13 cellular contexts compared by ENCODE assay signal in the genomic region with DNA sequence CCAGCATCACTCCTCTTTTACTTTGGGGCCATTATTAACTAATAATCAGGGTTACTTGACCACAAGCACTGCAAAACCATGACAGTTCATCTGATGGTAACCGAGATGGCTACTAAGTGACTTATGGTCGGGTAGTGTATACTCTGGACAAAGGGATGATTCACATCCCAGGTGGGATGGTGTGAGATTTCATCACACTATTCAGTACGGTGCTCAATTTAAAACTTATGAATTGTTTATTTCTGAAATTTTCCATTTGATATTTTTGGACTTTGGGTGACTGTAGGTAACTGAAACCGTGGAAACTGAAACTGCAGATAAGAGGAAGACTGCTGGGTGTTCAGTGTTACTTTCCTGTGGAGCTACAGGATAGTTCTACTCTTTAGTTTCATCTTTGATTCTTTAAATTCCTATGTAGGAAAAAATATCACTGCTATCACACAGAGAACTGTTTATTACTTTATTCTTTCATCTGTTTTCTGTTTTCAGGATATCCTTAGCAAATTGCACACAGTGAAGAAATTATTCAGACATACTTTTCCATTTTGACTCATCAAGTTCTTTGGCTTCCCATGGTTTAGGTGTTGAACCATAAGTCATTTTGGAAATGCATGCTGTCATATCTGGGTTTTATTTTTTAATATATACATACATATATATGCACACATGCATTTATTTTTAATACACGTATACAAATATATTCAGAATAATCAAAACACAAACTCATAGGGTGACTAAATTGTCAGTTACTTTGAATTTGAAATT. TPM values are rescaled to one million over a fixed set of nuclear protein-coding genes. Genes with fewer than 3 reads are reported as not detected.
A peak's percentile ranks its signal among the peaks of the same experiment; 100 is the strongest.
DNase-seq lines count a peak whose midpoint lies in the region; ATAC-seq, FAIRE-seq and TF ChIP-seq lines count a peak whose summit lies in the region.
"Had no signal": no experiment of that assay in that cellular context is flagged by ENCODE, and none has a peak within 500 bp of the region (broad histone marks: within the 10 kb centered on the region; RNA-seq: fewer than 3 reads in every experiment).

No MANE protein-coding gene starts in this region.

- no peak for TF ChIP-seq POLR2A in HepG2 (IDR thresholded peaks at IDR 0.05; ENCODE audit: insufficient read depth in 1 of 2, low read depth in 2 of 2, low read length in 2 of 2)

- no peaks in the 10 kb centered on the region for H3K9me3 Mint-ChIP-seq in progenitor cell of endocrine pancreas (ENCODE audit: low read depth)

- no peaks in the 10 kb centered on the region for H3K27me3 Mint-ChIP-seq in T-helper 17 cell
- H3K27me3 Mint-ChIP-seq in progenitor cell of endocrine pancreas, result no peaks in the 10 kb centered on the region
- H3K27me3 Mint-ChIP-seq: activated naive CD8-positive, alpha-beta T cell had no signal

- H3K27ac ChIP-seq in HepG2 (ENCODE audit: extremely low read length, insufficient read depth, low read length), result peak overlapping the region; percentile 19
- H3K27ac ChIP-seq: neutrophil had no signal

- peak overlapping the region in 1 of 3 experiments; percentile 6; a peak in 1 of 6 replicates for H3K4me3 ChIP-seq in HepG2 (replicated peaks in 1 of 3; ENCODE audit: insufficient read depth in 1 of 3, low read depth in 2 of 3, low read length in 3 of 3)

- in situ Hi-C loops in HepG2 (cut with HindIII; ENCODE audit: extremely low pct_ligation_motif_present, low pct_unique_long_range_greater_than_20kb), result no loop called here

- ATAC-seq in GM18867 (IDR thresholded peaks at IDR 0.05; ENCODE audit: unreplicated experiment) (peak; percentile 47), HG03175 (IDR thresholded peaks at IDR 0.05; ENCODE audit: unreplicated experiment) (peak; percentile 55), T-helper 17 cell (no peak), HepG2 (peak; percentile 88)
- ATAC-seq: left lobe of liver had no signal

- peak overlapping the region; percentile 20; the same call in 1 of the 2 replicates for H3K4me2 ChIP-seq in HepG2 (ENCODE audit: low read depth, low read length)

- H3K9ac ChIP-seq in HepG2 (ENCODE audit: insufficient read depth, low read depth, low read length), result no peak overlapping the region

- no peak overlapping the region for H2AFZ ChIP-seq in HepG2 (ENCODE audit: low read length)

- H4K20me1 ChIP-seq in HepG2 (ENCODE audit: insufficient read depth, low read length), result no peaks in the 10 kb centered on the region

- H3K4me1 ChIP-seq in HepG2 (ENCODE audit: insufficient read depth, low read length), result peaks cover 32% of the 10 kb centered on the region

- CTCF ChIA-PET in HepG2 (lab: Yijun Ruan, JAX; ENCODE audit: low intra/inter-chr PET ratio, low total read pairs), result no interaction called here

- H3K4me1 Mint-ChIP-seq in T-helper 17 cell (peaks cover 19% of the 10 kb centered on the region), progenitor cell of endocrine pancreas (ENCODE audit: low read depth) (peaks cover 4% of the 10 kb centered on the region)

- peaks cover 5 to 21% of the 10 kb centered on the region in 2 experiments; a peak in 4 of 5 replicates for H3K36me3 ChIP-seq in HepG2 (replicated peaks in 1 of 2; ENCODE audit: control insufficient read depth in 1 of 2, insufficient read depth in 2 of 2, low read length in 2 of 2)

- BruUV-seq in HepG2 (replicated peaks; lab: Mats Ljungman, UMichigan), result TSS peak; percentile 50

- H3K27ac Mint-ChIP-seq in T-helper 17 cell (peak overlapping the region; percentile 86), progenitor cell of endocrine pancreas (no peak overlapping the region)
- H3K27ac Mint-ChIP-seq: activated naive CD8-positive, alpha-beta T cell had no signal

- TF ChIP-seq CTCF in HepG2 (CRISPR knock-in tag; IDR thresholded peaks at IDR 0.05) (no peak), progenitor cell of endocrine pancreas (IDR thresholded peaks at IDR 0.05; ENCODE audit: unreplicated experiment) (no peak)

- H3K9me3 ChIP-seq in T-helper 17 cell (ENCODE audit: control insufficient read depth, low read length, poor library complexity, severe bottlenecking) (no peaks in the 10 kb centered on the region), HepG2 (ENCODE audit: low read length) (no peaks in the 10 kb centered on the region)
- H3K9me3 ChIP-seq: neutrophil had no signal

- 37% methylated on average over 5 of the region's 5 CpGs for WGBS in HepG2 (ENCODE audit: low lambda C conversion rate)

- H3K36me3 Mint-ChIP-seq in T-helper 17 cell (ENCODE audit: low read depth) (no peaks in the 10 kb centered on the region), progenitor cell of endocrine pancreas (ENCODE audit: insufficient read depth) (peaks cover 5% of the 10 kb centered on the region)

- no peak for TF ChIP-seq RAD21 in HepG2 (CRISPR knock-in tag; IDR thresholded peaks at IDR 0.05)

- TF ChIP-seq EP300 in HepG2 (IDR thresholded peaks at IDR 0.05; ENCODE audit: low read depth in 2 of 2, low read length in 2 of 2) (peak in 1 of 2 experiments; percentile 16; a peak in 1 of 4 replicates), HepG2 (CRISPR knock-in tag; IDR thresholded peaks at IDR 0.05; ENCODE audit: borderline replicate concordance) (no peak)

- no peaks in the 10 kb centered on the region for H3K79me2 ChIP-seq in HepG2 (ENCODE audit: insufficient read depth, low read length)

- DNase-seq in T-helper 17 cell (no peak), HepG2 (ENCODE audit: low spot score) (peak; percentile 76), NCI-H2171 treated with DMSO at 0.1 percent for 48 hours (lab: John Stamatoyannopoulos, UW) (no peak), NOMO-1 treated with dmso at 0.1 percent for 144 hours (lab: John Stamatoyannopoulos, UW; ENCODE audit: unreplicated experiment) (no peak), progenitor cell of endocrine pancreas (ENCODE audit: low spot score, unreplicated experiment) (no peak), H4 (ENCODE audit: low spot score) (no peak)
- DNase-seq: activated CD4-positive, alpha-beta T cell treated with anti-CD3 and anti-CD28 coated beads for 1 hour; stimulated activated naive CD4-positive, alpha-beta T cell treated with Interleukin-2 at 50 U/mL for 16 hours had no signal

- H3K27me3 ChIP-seq in HepG2 (ENCODE audit: control insufficient read depth in 1 of 2, insufficient read depth in 2 of 2, low read length in 2 of 2), result no peaks in the 10 kb centered on the region
- H3K27me3 ChIP-seq: neutrophil had no signal

- H3K4me3 Mint-ChIP-seq in T-helper 17 cell (no peak overlapping the region), progenitor cell of endocrine pancreas (ENCODE audit: low read depth) (no peak overlapping the region)
- H3K4me3 Mint-ChIP-seq: activated naive CD8-positive, alpha-beta T cell had no signal

- no peak for FAIRE-seq in HepG2 (lab: Jason Lieb, UNC)

- intact Hi-C loops in HepG2 (cut with micrococcal nuclease; ENCODE audit: unreplicated experiment), result loop anchor here (5.0 kb wide), 1 partner anchor 41 kb away; no protein-coding TSS in a partner anchor

- POLR2A ChIA-PET in HepG2 (lab: Yijun Ruan, JAX), result no interaction called here

TF ChIP-seq in HepG2, 621 proteins besides CTCF, POLR2A, EP300 and RAD21 (continues in another document):
- peak; percentile 72; the same call in 1 of the 2 replicates for TF ChIP-seq SIX1 (CRISPR knock-in tag; IDR thresholded peaks at IDR 0.05; ENCODE audit: borderline replicate concordance)
- peak; percentile 57 for TF ChIP-seq SAP130 (CRISPR knock-in tag; IDR thresholded peaks at IDR 0.05; ENCODE audit: low read depth)
- TF ChIP-seq, protein P1, sequence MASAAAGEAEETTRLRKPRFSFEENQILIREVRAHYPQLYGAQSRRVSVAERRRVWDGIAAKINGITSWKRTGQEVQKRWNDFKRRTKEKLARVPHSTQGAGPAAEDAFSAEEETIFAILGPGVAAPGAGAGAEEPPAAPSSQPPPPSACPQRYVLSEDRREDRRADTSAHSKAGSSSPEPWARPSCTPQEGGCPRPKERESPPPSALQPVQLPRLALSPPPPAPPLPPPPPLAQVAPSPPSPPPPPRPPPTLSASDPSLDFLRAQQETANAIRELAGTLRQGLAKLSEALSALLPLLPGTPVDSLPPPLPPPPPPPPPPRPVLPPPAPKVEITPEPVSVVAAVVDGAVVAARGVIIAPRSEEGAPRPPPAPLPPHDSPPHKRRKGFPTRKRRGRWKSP (CRISPR knock-in tag; IDR thresholded peaks at IDR 0.05), result peak; percentile 53; the same call in 1 of the 2 replicates
- peak; percentile 41; the same call in 1 of the 2 replicates for TF ChIP-seq ZNF878 (CRISPR knock-in tag; IDR thresholded peaks at IDR 0.05)
- TF ChIP-seq PHF5A (CRISPR knock-in tag; IDR thresholded peaks at IDR 0.05; ENCODE audit: low read depth, unreplicated experiment), result no peak
- peak; percentile 22; the same call in 1 of the 2 replicates for TF ChIP-seq HNF4A (CRISPR knock-in tag; IDR thresholded peaks at IDR 0.05)
- TF ChIP-seq ZNF331 (CRISPR knock-in tag; IDR thresholded peaks at IDR 0.05), result peak; percentile 36; the same call in 1 of the 2 replicates

RNA-seq across cellular contexts. Expression of a gene that starts 59.1 kb away (rescaled TPM):
- total RNA-seq in T-helper 17 cell (under 1 TPM; 0.13 to 0.45 TPM), HepG2 (2016; rRNA removed; fragmentation: Illumina TruSeq; extraction: Trizol) (0.09 and 0.14 TPM in 2 replicates), progenitor cell of endocrine pancreas (0.27 TPM in 1 of 2 replicates, not detected in the other)
- 0.30 and 0.35 TPM in 2 replicates for total RNA-seq in HepG2 (2016; cell fraction: cytosol; rRNA removed; fragmentation: Illumina TruSeq; extraction: Trizol; ENCODE audit: low read depth)
- 0.11 TPM in 1 of 2 replicates, not detected in the other for total RNA-seq in HepG2 (2016; cell fraction: insoluble cytoplasmic fraction; rRNA removed; fragmentation: Illumina TruSeq; extraction: Trizol)
- 0.37 and 0.38 TPM in 2 replicates for total RNA-seq in HepG2 (2016; cell fraction: membrane; rRNA removed; fragmentation: Illumina TruSeq; extraction: Trizol)
- total RNA-seq in HepG2 (2016; cell fraction: nucleus; rRNA removed; fragmentation: Illumina TruSeq; extraction: Trizol), result 0.31 and 0.37 TPM in 2 replicates
- polyA plus RNA-seq in HepG2 (2011; rRNA removed), result 0.16 TPM in 2 replicates
- polyA plus RNA-seq in HepG2 (2011; cell fraction: cytosol; rRNA removed), result 0.17 and 0.29 TPM in 2 replicates
- polyA plus RNA-seq in HepG2 (2011; cell fraction: nucleus; rRNA removed), result 0.18 and 0.24 TPM in 2 replicates
- polyA plus RNA-seq in HepG2 (2012), result 0.21 and 0.32 TPM in 2 replicates
- polyA plus RNA-seq in HepG2 (2016; cell fraction: cytosol; fragmentation: Illumina TruSeq; extraction: Trizol; ENCODE audit: low read depth), result 0.12 and 0.15 TPM in 2 replicates
- 0.20 and 0.21 TPM in 2 replicates for polyA plus RNA-seq in HepG2 (2016; cell fraction: insoluble cytoplasmic fraction; fragmentation: Illumina TruSeq; extraction: Trizol; ENCODE audit: low read depth)
- 0.27 and 0.39 TPM in 2 replicates for polyA plus RNA-seq in HepG2 (2016; cell fraction: membrane; fragmentation: Illumina TruSeq; extraction: Trizol; ENCODE audit: low read depth)
- polyA plus RNA-seq in HepG2 (2016; cell fraction: nucleus; fragmentation: Illumina TruSeq; extraction: Trizol; ENCODE audit: insufficient read depth, low read depth), result not detected in 2 replicates
- polyA minus RNA-seq in HepG2 (2011; rRNA and poly(A)+ RNA removed; ENCODE audit: low replicate concordance), result 0.58 TPM in 1 of 2 replicates, not detected in the other
- polyA minus RNA-seq in HepG2 (2011; cell fraction: cytosol; rRNA and poly(A)+ RNA removed), result not detected in 2 replicates
- 0.26 TPM in 1 of 2 replicates, not detected in the other for polyA minus RNA-seq in HepG2 (2011; cell fraction: nucleus; rRNA and poly(A)+ RNA removed)
- not detected in 2 replicates for total RNA-seq in H4 (2014; rRNA removed; shearing (Covaris generic))
- total RNA-seq: left lobe of liver had no signal
